In genomic region chr4:118683513-118683912, GRCh38 we compare ENCODE assay signal across 9 cellular contexts. TPM values are rescaled to one million over a fixed set of nuclear protein-coding genes. Genes with fewer than 3 reads are reported as not detected.
A peak's percentile ranks its signal among the peaks of the same experiment; 100 is the strongest.
DNase-seq lines count a peak whose midpoint lies in the region; ATAC-seq and TF ChIP-seq lines count a peak whose summit lies in the region.
"Had no signal": no experiment of that assay in that cellular context is flagged by ENCODE, and none has a peak within 500 bp of the region (broad histone marks: within the 10 kb centered on the region; RNA-seq: fewer than 3 reads in every experiment).

No MANE protein-coding gene starts in this region.

- H3K36me3 ChIP-seq in trophoblast cell (ENCODE audit: control insufficient read depth in 1 of 2, insufficient read depth in 2 of 2, low read length in 2 of 2): peaks cover 5% of the 10 kb centered on the region in 2 experiments

- H2BK5ac ChIP-seq in trophoblast cell (ENCODE audit: low read depth, low read length, poor library complexity): no peak overlapping the region

- no peak overlapping the region for H3K18ac ChIP-seq in trophoblast cell (ENCODE audit: low read length)

- no peak overlapping the region for H4K12ac ChIP-seq in trophoblast cell (ENCODE audit: low read depth, low read length)

- no peak overlapping the region for H3K4ac ChIP-seq in trophoblast cell (ENCODE audit: low read depth, low read length)

- no peak overlapping the region for H2BK12ac ChIP-seq in trophoblast cell (ENCODE audit: low read length)

- no peaks in the 10 kb centered on the region for H3K4me1 ChIP-seq in trophoblast cell (ENCODE audit: control insufficient read depth in 1 of 2, insufficient read depth in 2 of 2, low read length in 2 of 2)

- H2AFZ ChIP-seq in trophoblast cell (ENCODE audit: insufficient read depth, low read length, poor library complexity): peak overlapping the region; percentile 45

- H3K4me2 ChIP-seq in trophoblast cell (ENCODE audit: low read length): peak overlapping the region; percentile 50

- peaks cover 2% of the 10 kb centered on the region for H3K27me3 Mint-ChIP-seq in dendritic cell treated with granulocyte-macrophage colony-stimulating factor and Interleukin-4, amounts not matched to agents 40 ng/mL and 50 ng/mL, for 4 days
- H3K27me3 Mint-ChIP-seq in naive thymus-derived CD8-positive, alpha-beta T cell: peaks cover 0 to 3% (median 0%) of the 10 kb centered on the region in 5 donors

- ATAC-seq in HG03520 (IDR thresholded peaks at IDR 0.05; ENCODE audit: unreplicated experiment): no peak
- no peak for ATAC-seq in naive thymus-derived CD8-positive, alpha-beta T cell
- ATAC-seq: left ventricle myocardium superior had no signal

- H2AK5ac ChIP-seq in trophoblast cell (ENCODE audit: low read length): no peak overlapping the region

- no peak for TF ChIP-seq POLR2A in NB4 (IDR thresholded peaks at IDR 0.05; ENCODE audit: extremely low read depth, insufficient read length)

- H2BK120ac ChIP-seq in trophoblast cell (ENCODE audit: insufficient read depth, low read length, poor library complexity): no peak overlapping the region

- no peak overlapping the region for H3K23ac ChIP-seq in trophoblast cell (ENCODE audit: low read length)

- intact Hi-C loops in dendritic cell treated with granulocyte-macrophage colony-stimulating factor and Interleukin-4, amounts not matched to agents 40 ng/mL and 50 ng/mL, for 4 days (cut with micrococcal nuclease): loop anchor here (2.0 to 5.0 kb wide), 2 partner anchors 145 to 406 kb away; no protein-coding TSS in a partner anchor

- H3K27ac Mint-ChIP-seq in dendritic cell treated with granulocyte-macrophage colony-stimulating factor and Interleukin-4, amounts not matched to agents 40 ng/mL and 50 ng/mL, for 4 days: peak overlapping the region; percentile 26
- H3K27ac Mint-ChIP-seq in naive thymus-derived CD8-positive, alpha-beta T cell: peak overlapping the region in 1 of 10 donors; percentile 2

- POLR2A ChIA-PET in naive thymus-derived CD8-positive, alpha-beta T cell (lab: Charles Lee): no interaction called here

- H3K9me3 Mint-ChIP-seq in dendritic cell treated with granulocyte-macrophage colony-stimulating factor and Interleukin-4, amounts not matched to agents 40 ng/mL and 50 ng/mL, for 4 days: no peaks in the 10 kb centered on the region
- H3K9me3 Mint-ChIP-seq in naive thymus-derived CD8-positive, alpha-beta T cell: no peaks in the 10 kb centered on the region

- H3K4me3 Mint-ChIP-seq in dendritic cell treated with granulocyte-macrophage colony-stimulating factor and Interleukin-4, amounts not matched to agents 40 ng/mL and 50 ng/mL, for 4 days: no peak overlapping the region
- H3K4me3 Mint-ChIP-seq in naive thymus-derived CD8-positive, alpha-beta T cell: peak overlapping the region in 3 of 10 donors; percentile 15 to 35 (median 30)

- peaks cover 2% of the 10 kb centered on the region for H3K79me2 ChIP-seq in trophoblast cell (ENCODE audit: control insufficient read depth, insufficient read depth, low read length, poor library complexity)

- WGBS in trophoblast cell (ENCODE audit: extremely low coverage, insufficient coverage, insufficient read length): no CpG with 5 or more reads among the region's 2 CpGs

- no peak overlapping the region for H4K91ac ChIP-seq in trophoblast cell (ENCODE audit: low read depth, low read length)

- no peak overlapping the region for H3K27ac ChIP-seq in trophoblast cell (ENCODE audit: low read depth, low read length)

- DNase-seq in NCI-H748 (lab: John Stamatoyannopoulos, UW; ENCODE audit: unreplicated experiment) (peak; percentile 36), NCI-H748 treated with DMSO at 0.1 percent for 48 hours (lab: John Stamatoyannopoulos, UW) (no peak), NB4 (ENCODE audit: low read depth) (peak; percentile 46), trophoblast cell (no peak), cortex of kidney (lab: John Stamatoyannopoulos, UW) (no peak)
- DNase-seq in naive thymus-derived CD8-positive, alpha-beta T cell: no peak
- DNase-seq: left ventricle myocardium superior had no signal

- H3K9me3 ChIP-seq in trophoblast cell (ENCODE audit: insufficient read depth, low read depth, low read length): no peaks in the 10 kb centered on the region

- no peaks in the 10 kb centered on the region for H3K4me1 Mint-ChIP-seq in dendritic cell treated with granulocyte-macrophage colony-stimulating factor and Interleukin-4, amounts not matched to agents 40 ng/mL and 50 ng/mL, for 4 days (ENCODE audit: low read depth)
- H3K4me1 Mint-ChIP-seq in naive thymus-derived CD8-positive, alpha-beta T cell: peaks cover 7 to 36% (median 34%) of the 10 kb centered on the region in 4 donors

- peaks cover 22% of the 10 kb centered on the region for H3K36me3 Mint-ChIP-seq in dendritic cell treated with granulocyte-macrophage colony-stimulating factor and Interleukin-4, amounts not matched to agents 40 ng/mL and 50 ng/mL, for 4 days (ENCODE audit: low read depth)
- H3K36me3 Mint-ChIP-seq in naive thymus-derived CD8-positive, alpha-beta T cell: peaks cover 0 to 10% (median 0%) of the 10 kb centered on the region in 3 donors

- H3K14ac ChIP-seq in trophoblast cell (ENCODE audit: low read length): no peak overlapping the region

- no peak overlapping the region for H3K4me3 ChIP-seq in NB4 (ENCODE audit: low read depth, low read length)
- no peak overlapping the region for H3K4me3 ChIP-seq in trophoblast cell (ENCODE audit: low read depth, low read length)

- no peaks in the 10 kb centered on the region for H3K27me3 ChIP-seq in trophoblast cell (ENCODE audit: insufficient read depth, low read length)

- no peak for TF ChIP-seq CTCF in NB4 (IDR thresholded peaks at IDR 0.05; ENCODE audit: low read depth, low read length)

- no peak overlapping the region for H3K9ac ChIP-seq in trophoblast cell (ENCODE audit: low read length)

- peak overlapping the region; percentile 70 for H4K8ac ChIP-seq in trophoblast cell (ENCODE audit: low read depth, low read length)

- H3K79me1 ChIP-seq in trophoblast cell (ENCODE audit: low read length): peaks cover 4% of the 10 kb centered on the region

RNA-seq across cellular contexts. Expression of gene METTL14, which starts 1.7 kb away (rescaled TPM):
- polyA plus RNA-seq in trophoblast cell (2013): 17.7 and 21.0 TPM in 2 replicates
- total RNA-seq in naive thymus-derived CD8-positive, alpha-beta T cell: 10 to 100 TPM; 71.0 to 74.8 TPM
- polyA plus RNA-seq in naive thymus-derived CD8-positive, alpha-beta T cell: 10 to 100 TPM; 31.7 to 51.5 (median 45.4) TPM

Comparison
In these comparisons a context has a peak if more than half of its experiments do, and no peak if none do; other contexts are left out.
1. DNase-seq: peak in NCI-H748 (single experiment) and NB4 (single experiment); none in NCI-H748 treated with DMSO at 0.1 percent for 48 hours (single experiment), trophoblast cell (0 of 2), naive thymus-derived CD8-positive, alpha-beta T cell (0 of 10) and cortex of kidney (single experiment).